In the genomic region with DNA sequence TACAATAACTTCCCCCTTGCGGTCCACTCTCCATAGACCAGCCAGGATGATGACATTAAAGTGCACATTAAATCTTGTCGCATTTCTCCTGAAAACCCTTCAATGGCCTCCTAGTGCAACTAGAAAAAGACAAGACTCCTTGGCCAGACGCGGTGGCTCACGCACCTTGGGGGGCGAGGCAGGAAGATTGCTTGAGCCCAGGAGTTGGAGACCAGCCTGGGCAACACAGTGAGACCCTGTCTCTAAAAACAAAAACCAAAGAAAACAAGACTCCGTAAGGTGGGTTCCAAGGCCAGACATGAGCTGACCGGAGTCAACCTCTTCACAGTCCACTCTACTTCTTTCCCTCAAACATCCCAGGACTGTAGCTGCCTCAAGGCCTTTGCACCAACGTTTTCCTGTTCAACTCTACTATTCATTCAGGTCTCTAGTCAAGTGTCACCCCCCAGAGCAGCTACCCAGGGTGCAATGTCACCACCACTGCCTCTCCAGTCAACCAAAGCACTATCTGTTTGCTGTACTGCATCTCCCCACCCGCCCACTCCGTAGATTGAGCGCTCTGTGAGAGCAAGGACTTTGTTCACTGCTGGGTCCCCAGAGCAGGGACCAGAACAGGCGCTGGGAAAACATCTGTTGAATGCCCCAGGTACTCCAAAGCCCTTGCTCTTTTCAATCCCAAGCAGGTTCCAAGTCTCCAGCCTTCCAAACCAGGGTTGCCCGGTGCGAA, we compare ENCODE assay signal across 7 cellular contexts. TPM values are rescaled to one million over a fixed set of nuclear protein-coding genes. Genes with fewer than 3 reads are reported as not detected.
A peak's percentile ranks its signal among the peaks of the same experiment; 100 is the strongest.
DNase-seq lines count a peak whose midpoint lies in the region; ATAC-seq, FAIRE-seq and TF ChIP-seq lines count a peak whose summit lies in the region.

No MANE protein-coding gene starts in this region.

- H3K27me3 ChIP-seq in duodenal mucosa (ENCODE audit: control insufficient read depth in 1 of 2, insufficient read depth in 2 of 2, low read length in 2 of 2) (no peaks in the 10 kb centered on the region), uterus (no peaks in the 10 kb centered on the region)

- H3K27ac ChIP-seq in duodenal mucosa (ENCODE audit: low read depth, low read length): peak overlapping the region; percentile 76
- H3K27ac ChIP-seq in uterus: peak overlapping the region; percentile 86

- no peaks in the 10 kb centered on the region for H3K27me3 Mint-ChIP-seq in naive thymus-derived CD8-positive, alpha-beta T cell

- peak overlapping the region; percentile 95 to 99 (median 98) for H3K27ac Mint-ChIP-seq in naive thymus-derived CD8-positive, alpha-beta T cell

- no peak for TF ChIP-seq CTCF in uterus (IDR thresholded peaks at IDR 0.05)

- H3K4me1 ChIP-seq in duodenal mucosa (ENCODE audit: control insufficient read depth in 1 of 2, insufficient read depth in 2 of 2, low read length in 2 of 2) (peaks cover 21 to 23% of the 10 kb centered on the region in 2 donors), uterus (peaks cover 7 to 11% of the 10 kb centered on the region in 2 donors)

- peak overlapping the region; percentile 83 to 100 (median 99) for H3K4me3 Mint-ChIP-seq in naive thymus-derived CD8-positive, alpha-beta T cell

- FAIRE-seq in H54 (lab: Jason Lieb, UNC): no peak

- H3K36me3 ChIP-seq in duodenal mucosa (ENCODE audit: control insufficient read depth in 1 of 2, insufficient read depth in 2 of 2, low read length in 2 of 2): peaks cover 5 to 22% of the 10 kb centered on the region in 2 donors
- no peaks in the 10 kb centered on the region for H3K36me3 ChIP-seq in uterus

- DNase-seq in RPMI8226 (peak; percentile 40), uterus (no peak), H54 (ENCODE audit: insufficient read length, low spot score) (no peak)
- DNase-seq in naive thymus-derived CD8-positive, alpha-beta T cell: peak in 5 of 10 donors; percentile 3 to 27 (median 19)

- no peaks in the 10 kb centered on the region for H3K9me3 ChIP-seq in duodenal mucosa (ENCODE audit: control insufficient read depth in 1 of 2, low read length in 2 of 2)
- no peaks in the 10 kb centered on the region for H3K9me3 ChIP-seq in uterus

- intact Hi-C loops in uterus (cut with DNase I; ENCODE audit: low total_unique reads): no loop called here

- no peaks in the 10 kb centered on the region for H3K9me3 Mint-ChIP-seq in naive thymus-derived CD8-positive, alpha-beta T cell

- TF ChIP-seq POLR2A in uterus (IDR thresholded peaks at IDR 0.05): no peak
- TF ChIP-seq POLR2A in H54 (IDR thresholded peaks at IDR 0.05; ENCODE audit: low read depth, low read length): no peak

- H3K36me3 Mint-ChIP-seq in naive thymus-derived CD8-positive, alpha-beta T cell: peaks cover 0 to 23% (median 4%) of the 10 kb centered on the region in 3 donors

- H3K9ac ChIP-seq in duodenal mucosa (ENCODE audit: low read depth in 1 of 2, low read length in 2 of 2): peak overlapping the region; percentile 86 to 91

- H3K4me3 ChIP-seq in duodenal mucosa (ENCODE audit: low read depth in 1 of 2, low read length in 2 of 2): peak overlapping the region; percentile 84 to 96
- peak overlapping the region; percentile 91 to 94 for H3K4me3 ChIP-seq in uterus

- POLR2A ChIA-PET in naive thymus-derived CD8-positive, alpha-beta T cell (lab: Charles Lee): interaction anchor here (0.7 to 1.6 kb wide), 5 partner anchors 22 to 1156 kb away, joined by 3 to 8 read pairs (median 3); a partner anchor contains a TSS

- peaks cover 22 to 48% (median 47%) of the 10 kb centered on the region in 4 donors for H3K4me1 Mint-ChIP-seq in naive thymus-derived CD8-positive, alpha-beta T cell

- ATAC-seq in GM18858 (IDR thresholded peaks at IDR 0.05; ENCODE audit: unreplicated experiment) (peak; percentile 7), HG02852 (IDR thresholded peaks at IDR 0.05; ENCODE audit: unreplicated experiment) (peak; percentile 8)
- peak; percentile 4 to 21 for ATAC-seq in naive thymus-derived CD8-positive, alpha-beta T cell

RNA-seq across cellular contexts. Expression of a gene that starts 0.7 kb away (rescaled TPM):
- 10 to 100 TPM; 17.5 to 23.8 TPM for total RNA-seq in naive thymus-derived CD8-positive, alpha-beta T cell
- 10 to 100 TPM; 44.2 to 58.5 (median 46.3) TPM for polyA plus RNA-seq in naive thymus-derived CD8-positive, alpha-beta T cell
- 10 to 100 TPM; 12.0 to 47.4 (median 23.4) TPM for total RNA-seq in uterus

RNA-seq across cellular contexts. Expression of a gene that starts 1.1 kb away (rescaled TPM):
- total RNA-seq in naive thymus-derived CD8-positive, alpha-beta T cell: 10 to 100 TPM; 53.9 to 59.7 TPM
- polyA plus RNA-seq in naive thymus-derived CD8-positive, alpha-beta T cell: 100 to 1,000 TPM; 288 to 333 (median 323) TPM
- 10 to 100 TPM in 3 of 4 donors, 1 to 10 TPM in 1; 6.2 to 49.7 (median 41.7) TPM for total RNA-seq in uterus

RNA-seq across cellular contexts. Expression of a gene that starts 46.3 kb away (rescaled TPM):
- total RNA-seq in naive thymus-derived CD8-positive, alpha-beta T cell: under 1 TPM in 1 of 2 experiments, not detected in 1; 0.11 TPM
- polyA plus RNA-seq in naive thymus-derived CD8-positive, alpha-beta T cell: under 1 TPM; 0.06 to 0.09 (median 0.06) TPM
- under 1 TPM in 1 of 4 donors, not detected in 3; 0.14 TPM for total RNA-seq in uterus
